21 cellular contexts compared by ENCODE assay signal in the genomic region with DNA sequence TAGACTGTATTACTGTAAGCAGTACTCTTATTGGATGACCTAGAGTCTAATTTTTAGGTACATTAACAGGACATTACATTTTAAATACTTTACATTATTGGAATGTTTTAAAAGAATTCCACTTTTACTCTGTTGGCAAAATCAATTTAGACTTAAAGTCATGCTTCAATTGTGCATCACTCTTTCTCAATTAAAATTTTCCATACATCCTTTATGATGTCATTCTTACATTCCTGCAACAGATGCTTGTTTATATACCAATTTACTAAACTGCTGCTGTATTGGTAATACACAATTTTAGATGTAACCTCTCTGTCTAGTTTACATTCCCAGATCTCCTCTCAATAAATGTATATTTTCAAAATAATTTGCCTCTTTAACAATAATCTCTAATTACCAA.
DNase-seq lines count a peak whose midpoint lies in the region; ATAC-seq and TF ChIP-seq lines count a peak whose summit lies in the region.
"Had no signal": no experiment of that assay in that cellular context is flagged by ENCODE, and none has a peak within 500 bp of the region (broad histone marks: within the 10 kb centered on the region; RNA-seq: fewer than 3 reads in every experiment).

No MANE protein-coding gene starts in this region.

- POLR2A ChIA-PET in HEK293 (lab: Yijun Ruan, JAX) = no interaction called here

- CTCF ChIA-PET in HEK293 (lab: Yijun Ruan, JAX) = no interaction called here

- ATAC-seq in GM21360 (IDR thresholded peaks at IDR 0.05; ENCODE audit: unreplicated experiment) = no peak

- H3K27me3 ChIP-seq in adipocyte (replicated peaks; ENCODE audit: control insufficient read depth, insufficient read depth, low read length) = no peaks in the 10 kb centered on the region
- H3K27me3 ChIP-seq: BLaER1 had no signal

- no peak overlapping the region for H3K4me3 Mint-ChIP-seq in osteocyte (ENCODE audit: unreplicated experiment)
- H3K4me3 Mint-ChIP-seq in activated T-cell treated with anti-CD3 and anti-CD28 coated beads, Interleukin-2, amount 50 U/mL, for 24 hours = no peak overlapping the region
- H3K4me3 Mint-ChIP-seq: CD4-positive, alpha-beta memory T cell had no signal

- no peaks in the 10 kb centered on the region for H3K36me3 Mint-ChIP-seq in osteocyte (ENCODE audit: unreplicated experiment)
- peaks cover 6% of the 10 kb centered on the region for H3K36me3 Mint-ChIP-seq in activated T-cell treated with anti-CD3 and anti-CD28 coated beads, Interleukin-2, amount 50 U/mL, for 24 hours (ENCODE audit: low read depth)

- H3K4me1 Mint-ChIP-seq in osteocyte (ENCODE audit: unreplicated experiment) = peaks cover 66% of the 10 kb centered on the region
- H3K4me1 Mint-ChIP-seq in activated T-cell treated with anti-CD3 and anti-CD28 coated beads, Interleukin-2, amount 50 U/mL, for 24 hours (ENCODE audit: low read depth) = peaks cover 2% of the 10 kb centered on the region
- H3K4me1 Mint-ChIP-seq: CD4-positive, alpha-beta memory T cell had no signal

- H3K9ac ChIP-seq in adipocyte (ENCODE audit: low read length) = no peak overlapping the region
- H3K9ac ChIP-seq: BLaER1 had no signal

- H3K9me3 Mint-ChIP-seq in osteocyte (ENCODE audit: unreplicated experiment) = no peaks in the 10 kb centered on the region
- H3K9me3 Mint-ChIP-seq in activated T-cell treated with anti-CD3 and anti-CD28 coated beads, Interleukin-2, amount 50 U/mL, for 24 hours = no peaks in the 10 kb centered on the region
- H3K9me3 Mint-ChIP-seq: CD4-positive, alpha-beta memory T cell had no signal

- no peaks in the 10 kb centered on the region for H3K36me3 ChIP-seq in HEK293 (ENCODE audit: control insufficient read depth in 2 of 2, insufficient read depth in 1 of 2, low read length in 2 of 2)
- no peaks in the 10 kb centered on the region for H3K36me3 ChIP-seq in adipocyte (ENCODE audit: control insufficient read depth, insufficient read depth, low read length, severe bottlenecking)
- H3K36me3 ChIP-seq: BLaER1 had no signal

- H3K27ac ChIP-seq in HEK293 (ENCODE audit: extremely low read depth, low read depth, low read length) = no peak overlapping the region
- H3K27ac ChIP-seq: BLaER1 had no signal

- no peak overlapping the region for H3K4me3 ChIP-seq in HEK293 (ENCODE audit: low read depth, low read length)
- no peak overlapping the region for H3K4me3 ChIP-seq in adipocyte (ENCODE audit: low read length)
- H3K4me3 ChIP-seq: BLaER1 had no signal

- no peaks in the 10 kb centered on the region for H3K27me3 Mint-ChIP-seq in osteocyte (ENCODE audit: unreplicated experiment)
- H3K27me3 Mint-ChIP-seq in activated T-cell treated with anti-CD3 and anti-CD28 coated beads, Interleukin-2, amount 50 U/mL, for 24 hours = no peaks in the 10 kb centered on the region
- H3K27me3 Mint-ChIP-seq: CD4-positive, alpha-beta memory T cell had no signal

- H3K4me1 ChIP-seq in HEK293 (ENCODE audit: control insufficient read depth, insufficient read depth, low read length) (peaks cover 8% of the 10 kb centered on the region), adipocyte (ENCODE audit: control insufficient read depth, insufficient read depth, low read length) (peaks cover 54% of the 10 kb centered on the region)
- H3K4me1 ChIP-seq: BLaER1, Caco-2 had no signal

- DNase-seq in EL = peak; percentile 54
- DNase-seq in adipocyte (ENCODE audit: low read depth) = peak; percentile 44
- no peak for DNase-seq in osteocyte (ENCODE audit: extremely low spot score, unreplicated experiment)
- no peak for DNase-seq in activated T-cell treated with anti-CD3 and anti-CD28 coated beads, Interleukin-2, amount 50 U/mL, for 24 hours
- DNase-seq in CD1c-positive myeloid dendritic cell (ENCODE audit: extremely low spot score) = no peak
- DNase-seq: ACHN; Caco-2; CD4-positive, alpha-beta memory T cell; DND-41; GDM1; H7; KG1; NCI-H1092; NCI-H345; NCI-H524; NCI-H82; Right ventricle myocardium superior; T-helper 1 cell had no signal

- H3K9me3 ChIP-seq in HEK293 (ENCODE audit: control insufficient read depth, insufficient read depth, low read depth, low read length) (no peaks in the 10 kb centered on the region), adipocyte (ENCODE audit: control insufficient read depth, low read length) (no peaks in the 10 kb centered on the region)
- H3K9me3 ChIP-seq: BLaER1, Caco-2 had no signal

- TF ChIP-seq CTCF in HEK293 (tag by site-specific recombination; IDR thresholded peaks at IDR 0.05) (no peak), osteocyte (IDR thresholded peaks at IDR 0.05) (no peak)

- peak overlapping the region; percentile 43 for H3K27ac Mint-ChIP-seq in osteocyte (ENCODE audit: unreplicated experiment)
- H3K27ac Mint-ChIP-seq in activated T-cell treated with anti-CD3 and anti-CD28 coated beads, Interleukin-2, amount 50 U/mL, for 24 hours = no peak overlapping the region
- H3K27ac Mint-ChIP-seq: CD4-positive, alpha-beta memory T cell had no signal

TF ChIP-seq in HEK293, 187 proteins besides CTCF, POLR2A, EP300 and RAD21:
- TF ChIP-seq SCRT2 (tag by site-specific recombination; IDR thresholded peaks at IDR 0.05) = 0 out of 2 replicates have a peak, but pooled peaks have one; percentile 34
- no peak for TF ChIP-seq GFI1B (tag by site-specific recombination; IDR thresholded peaks at IDR 0.05)
- TF ChIP-seq SP7 (tag by site-specific recombination; IDR thresholded peaks at IDR 0.05) = no peak
- no peak for TF ChIP-seq ZNF114 (tag by site-specific recombination; IDR thresholded peaks at IDR 0.05)
- TF ChIP-seq, protein P1, sequence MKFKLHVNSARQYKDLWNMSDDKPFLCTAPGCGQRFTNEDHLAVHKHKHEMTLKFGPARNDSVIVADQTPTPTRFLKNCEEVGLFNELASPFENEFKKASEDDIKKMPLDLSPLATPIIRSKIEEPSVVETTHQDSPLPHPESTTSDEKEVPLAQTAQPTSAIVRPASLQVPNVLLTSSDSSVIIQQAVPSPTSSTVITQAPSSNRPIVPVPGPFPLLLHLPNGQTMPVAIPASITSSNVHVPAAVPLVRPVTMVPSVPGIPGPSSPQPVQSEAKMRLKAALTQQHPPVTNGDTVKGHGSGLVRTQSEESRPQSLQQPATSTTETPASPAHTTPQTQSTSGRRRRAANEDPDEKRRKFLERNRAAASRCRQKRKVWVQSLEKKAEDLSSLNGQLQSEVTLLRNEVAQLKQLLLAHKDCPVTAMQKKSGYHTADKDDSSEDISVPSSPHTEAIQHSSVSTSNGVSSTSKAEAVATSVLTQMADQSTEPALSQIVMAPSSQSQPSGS (tag by site-specific recombination; IDR thresholded peaks at IDR 0.05; ENCODE audit: low read depth) = peak; percentile 77; the same call in 1 of the 2 replicates
- TF ChIP-seq, protein P2, sequence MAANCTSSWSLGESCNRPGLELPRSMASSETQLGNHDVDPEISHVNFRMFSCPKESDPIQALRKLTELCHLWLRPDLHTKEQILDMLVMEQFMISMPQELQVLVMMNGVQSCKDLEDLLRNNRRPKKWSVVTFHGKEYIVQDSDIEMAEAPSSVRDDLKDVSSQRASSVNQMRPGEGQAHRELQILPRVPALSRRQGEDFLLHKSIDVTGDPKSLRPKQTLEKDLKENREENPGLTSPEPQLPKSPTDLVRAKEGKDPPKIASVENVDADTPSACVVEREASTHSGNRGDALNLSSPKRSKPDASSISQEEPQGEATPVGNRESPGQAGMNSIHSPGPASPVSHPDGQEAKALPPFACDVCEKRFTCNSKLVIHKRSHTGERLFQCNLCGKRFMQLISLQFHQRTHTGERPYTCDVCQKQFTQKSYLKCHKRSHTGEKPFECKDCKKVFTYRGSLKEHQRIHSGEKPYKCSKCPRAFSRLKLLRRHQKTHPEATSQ (tag by site-specific recombination; IDR thresholded peaks at IDR 0.05) = no peak

Comparison
In these comparisons a context has a peak if more than half of its experiments do, and no peak if none do; other contexts are left out.
1. DNase-seq: peak in EL (single experiment) and adipocyte (single experiment); none in osteocyte (single experiment), activated T-cell treated with anti-CD3 and anti-CD28 coated beads, Interleukin-2, amount 50 U/mL, for 24 hours (single experiment) and CD1c-positive myeloid dendritic cell (single experiment).